10 cellular contexts compared by ENCODE assay signal in genomic region chr2:217932661-217933325, GRCh38.
DNase-seq lines count a peak whose midpoint lies in the region; ATAC-seq, FAIRE-seq and TF ChIP-seq lines count a peak whose summit lies in the region.
"Had no signal": no experiment of that assay in that cellular context is flagged by ENCODE, and none has a peak within 500 bp of the region (broad histone marks: within the 10 kb centered on the region; RNA-seq: fewer than 3 reads in every experiment).

No MANE protein-coding gene starts in this region.

- H3K9me3 ChIP-seq in ascending aorta (no peaks in the 10 kb centered on the region), hepatocyte (ENCODE audit: low read depth) (no peaks in the 10 kb centered on the region), smooth muscle cell (replicated peaks; ENCODE audit: low read depth) (no peaks in the 10 kb centered on the region)

- WGBS in hepatocyte (ENCODE audit: low lambda C conversion rate, missing lambda C conversion rate): 61% methylated on average over 18 of the region's 18 CpGs
- WGBS in smooth muscle cell (ENCODE audit: low lambda C conversion rate): 50% methylated on average over 18 of the region's 18 CpGs

- H3K4me1 ChIP-seq in ascending aorta (peaks cover 49 to 93% of the 10 kb centered on the region in 2 donors), hepatocyte (ENCODE audit: insufficient read depth) (peaks cover 68% of the 10 kb centered on the region), smooth muscle cell (ENCODE audit: low read depth) (peaks cover 33% of the 10 kb centered on the region)

- H3K4me2 ChIP-seq in hepatocyte (no peak overlapping the region), smooth muscle cell (peak overlapping the region; percentile 76)

- no peak for TF ChIP-seq POLR2A in GM12892 (IDR thresholded peaks at IDR 0.05; ENCODE audit: low read depth, low read length)

- H2AFZ ChIP-seq in hepatocyte: no peak overlapping the region
- no peak overlapping the region for H2AFZ ChIP-seq in smooth muscle cell (ENCODE audit: low read depth)

- TF ChIP-seq CTCF in HFF-Myc (IDR thresholded peaks at IDR 0.05; ENCODE audit: low read depth, low read length, missing control alignments) (peak; percentile 20), ascending aorta (IDR thresholded peaks at IDR 0.05) (peak in 1 of 3 experiments; percentile 18), hepatocyte (IDR thresholded peaks at IDR 0.05; ENCODE audit: poor library complexity) (peak; percentile 22), smooth muscle cell (IDR thresholded peaks at IDR 0.05; ENCODE audit: borderline replicate concordance, insufficient read depth, poor library complexity, severe bottlenecking) (no peak)

- H3K79me2 ChIP-seq in hepatocyte: peaks cover 65% of the 10 kb centered on the region
- peaks cover 72% of the 10 kb centered on the region for H3K79me2 ChIP-seq in smooth muscle cell (ENCODE audit: low read depth)

- peaks cover 12% of the 10 kb centered on the region for H3F3A ChIP-seq in smooth muscle cell (ENCODE audit: low read depth)

- peaks cover 10% of the 10 kb centered on the region for H4K20me1 ChIP-seq in hepatocyte (ENCODE audit: insufficient read depth, poor library complexity, severe bottlenecking)
- H4K20me1 ChIP-seq in smooth muscle cell (ENCODE audit: low read depth): peaks cover 40% of the 10 kb centered on the region

- DNase-seq in HFF-Myc (ENCODE audit: extremely low read depth, low read depth) (no peak), ascending aorta (ENCODE audit: low spot score in 2 of 2) (no peak), hepatocyte (ENCODE audit: low spot score) (no peak), smooth muscle cell (lab: John Stamatoyannopoulos, UW; ENCODE audit: unreplicated experiment) (no peak), GM12892 (ENCODE audit: insufficient read length) (no peak), NOMO-1 treated with dmso at 0.1 percent for 144 hours (lab: John Stamatoyannopoulos, UW; ENCODE audit: unreplicated experiment) (no peak)
- DNase-seq: NCI-H1092 had no signal

- no peaks in the 10 kb centered on the region for H3K27me3 ChIP-seq in ascending aorta
- H3K27me3 ChIP-seq in hepatocyte: no peaks in the 10 kb centered on the region
- H3K27me3 ChIP-seq in smooth muscle cell (ENCODE audit: low read depth): no peaks in the 10 kb centered on the region

- H3K9ac ChIP-seq in smooth muscle cell (ENCODE audit: low read depth): peak overlapping the region; percentile 87

- ATAC-seq in HG03159 (IDR thresholded peaks at IDR 0.05; ENCODE audit: unreplicated experiment) (no peak), HG02642 (IDR thresholded peaks at IDR 0.05; ENCODE audit: poor library complexity, unreplicated experiment) (no peak)
- ATAC-seq: activated naive CD4-positive, alpha-beta T cell treated with anti-CD3 and anti-CD28 coated beads, Interleukin-2, amount 50 U/mL, for 72 hours had no signal

- peaks cover 18 to 26% of the 10 kb centered on the region in 2 donors for H3K36me3 ChIP-seq in ascending aorta
- H3K36me3 ChIP-seq in hepatocyte (replicated peaks; ENCODE audit: insufficient read depth, low read depth): no peaks in the 10 kb centered on the region
- H3K36me3 ChIP-seq in smooth muscle cell (ENCODE audit: low read depth): no peaks in the 10 kb centered on the region

- no peak for FAIRE-seq in GM12892 (lab: Jason Lieb, UNC)

- H3K9me2 ChIP-seq in hepatocyte (replicated peaks; ENCODE audit: insufficient read depth): no peaks in the 10 kb centered on the region

- intact Hi-C loops in ascending aorta (cut with DNase I): loop anchor here (5.0 kb wide), 1 partner anchor 95 kb away; no protein-coding TSS in a partner anchor

- peak overlapping the region; percentile 98 to 100 for H3K27ac ChIP-seq in ascending aorta
- H3K27ac ChIP-seq in hepatocyte: peak overlapping the region; percentile 48
- peak overlapping the region; percentile 96 for H3K27ac ChIP-seq in smooth muscle cell (ENCODE audit: low read depth)

- no peak overlapping the region for H3K4me3 ChIP-seq in HFF-Myc (replicated peaks; ENCODE audit: low read depth, low read length)
- peak overlapping the region; percentile 64 to 81 for H3K4me3 ChIP-seq in ascending aorta
- no peak overlapping the region for H3K4me3 ChIP-seq in hepatocyte
- no peak overlapping the region for H3K4me3 ChIP-seq in smooth muscle cell

Comparison
In these comparisons a context has a peak if more than half of its experiments do, and no peak if none do; other contexts are left out.
1. H3K4me3 ChIP-seq: peak in ascending aorta (2 of 2); none in HFF-Myc (single experiment), hepatocyte (single experiment) and smooth muscle cell (single experiment).
2. H3K27ac ChIP-seq: peak in every context shown above with its lines; median percentile 99 in ascending aorta; 96 in smooth muscle cell; 48 in hepatocyte.